In the genomic region with DNA sequence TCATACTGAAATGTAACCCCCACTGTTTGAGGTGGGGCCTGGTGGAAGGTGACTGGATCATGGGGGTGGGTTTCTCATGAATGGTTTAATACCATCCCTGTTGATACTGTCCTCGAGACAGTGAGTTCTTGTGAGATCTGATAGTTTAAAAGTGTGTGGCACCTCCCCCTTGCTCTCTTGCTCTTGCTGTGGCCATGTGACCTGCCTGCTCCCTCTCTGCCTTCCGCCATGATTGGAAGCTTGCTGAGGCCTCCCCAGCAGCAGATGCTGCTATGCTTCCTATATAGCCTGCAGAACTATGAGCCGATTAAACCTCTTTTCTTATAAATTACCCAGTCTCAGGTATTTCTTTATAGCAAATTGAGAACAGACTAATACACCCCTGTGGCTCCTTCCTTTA, we compare ENCODE assay signal across 12 cellular contexts. TPM values are rescaled to one million over a fixed set of nuclear protein-coding genes. Genes with fewer than 3 reads are reported as not detected.
DNase-seq lines count a peak whose midpoint lies in the region; ATAC-seq and TF ChIP-seq lines count a peak whose summit lies in the region.
"Had no signal": no experiment of that assay in that cellular context is flagged by ENCODE, and none has a peak within 500 bp of the region (broad histone marks: within the 10 kb centered on the region; RNA-seq: fewer than 3 reads in every experiment).

No MANE protein-coding gene starts in this region.

- H3K4me3 ChIP-seq in cardiac muscle cell: no peak overlapping the region
- H3K4me3 ChIP-seq in breast epithelium: no peak overlapping the region
- H3K4me3 ChIP-seq in naive thymus-derived CD4-positive, alpha-beta T cell (ENCODE audit: low read length): no peak overlapping the region
- H3K4me3 ChIP-seq in urinary bladder (ENCODE audit: low read depth, low read length): no peak overlapping the region

- peaks cover 24 to 60% (median 42%) of the 10 kb centered on the region in 7 donors for H3K4me1 Mint-ChIP-seq in naive thymus-derived CD4-positive, alpha-beta T cell

- CTCF ChIA-PET in naive thymus-derived CD4-positive, alpha-beta T cell (lab: Charles Lee): no interaction called here

- TF ChIP-seq CTCF in cardiac muscle cell (IDR thresholded peaks at IDR 0.05; ENCODE audit: low read depth, low read length) (no peak), breast epithelium (IDR thresholded peaks at IDR 0.05) (no peak)

- peak overlapping the region; percentile 5 for H3K27ac ChIP-seq in cardiac muscle cell
- peak overlapping the region; percentile 65 to 84 for H3K27ac ChIP-seq in breast epithelium
- H3K27ac ChIP-seq in naive thymus-derived CD4-positive, alpha-beta T cell (ENCODE audit: low read depth, low read length): no peak overlapping the region
- peak overlapping the region; percentile 47 for H3K27ac ChIP-seq in urinary bladder (ENCODE audit: low read depth)

- H3K4me1 ChIP-seq in cardiac muscle cell (ENCODE audit: low read depth) (peaks cover 26% of the 10 kb centered on the region), breast epithelium (peaks cover 0 to 4% of the 10 kb centered on the region in 2 donors), urinary bladder (ENCODE audit: insufficient read depth) (no peaks in the 10 kb centered on the region)
- peaks cover 0 to 7% of the 10 kb centered on the region in 2 donors for H3K4me1 ChIP-seq in naive thymus-derived CD4-positive, alpha-beta T cell (ENCODE audit: control insufficient read depth in 2 of 2, insufficient read depth in 2 of 2, low read length in 2 of 2)

- intact Hi-C loops in Right ventricle myocardium inferior (cut with DNase I): loop anchor here (5.0 kb wide), 1 partner anchor 40 kb away; the partner anchor contains the start of gene STAT3
- intact Hi-C loops in breast epithelium (cut with DNase I; ENCODE audit: low total_unique reads): no loop called here
- intact Hi-C loops in naive thymus-derived CD4-positive, alpha-beta T cell (cut with micrococcal nuclease): no loop called here

- no peaks in the 10 kb centered on the region for H3K9me3 Mint-ChIP-seq in naive thymus-derived CD4-positive, alpha-beta T cell
- H3K9me3 Mint-ChIP-seq: neural crest cell had no signal

- H3K9me3 ChIP-seq in cardiac muscle cell (ENCODE audit: low read depth) (no peaks in the 10 kb centered on the region), breast epithelium (no peaks in the 10 kb centered on the region)
- H3K9me3 ChIP-seq in naive thymus-derived CD4-positive, alpha-beta T cell (ENCODE audit: control insufficient read depth in 2 of 3, low read length in 3 of 3): no peaks in the 10 kb centered on the region

- H3K4me3 Mint-ChIP-seq in naive thymus-derived CD4-positive, alpha-beta T cell: no peak overlapping the region
- H3K4me3 Mint-ChIP-seq: neural crest cell had no signal

- no peaks in the 10 kb centered on the region for H3K27me3 Mint-ChIP-seq in naive thymus-derived CD4-positive, alpha-beta T cell

- peak overlapping the region in 8 of 9 donors; percentile 2 to 73 (median 52) for H3K27ac Mint-ChIP-seq in naive thymus-derived CD4-positive, alpha-beta T cell

- WGBS in urinary bladder: 72% methylated on average over 3 of the region's 3 CpGs

- H3K27me3 ChIP-seq in cardiac muscle cell: no peaks in the 10 kb centered on the region
- no peaks in the 10 kb centered on the region for H3K27me3 ChIP-seq in breast epithelium
- H3K27me3 ChIP-seq in naive thymus-derived CD4-positive, alpha-beta T cell (ENCODE audit: control insufficient read depth in 2 of 2, insufficient read depth in 2 of 2, low read length in 2 of 2): no peaks in the 10 kb centered on the region

- TF ChIP-seq POLR2A in breast epithelium (IDR thresholded peaks at IDR 0.05): no peak

- POLR2A ChIA-PET in naive thymus-derived CD4-positive, alpha-beta T cell (lab: Charles Lee): interaction anchor here (0.5 kb wide), 1 partner anchor 38 kb away, joined by 3 read pairs; no protein-coding TSS in a partner anchor

- DNase-seq in cardiac muscle cell (ENCODE audit: low read depth in 1 of 2, low spot score in 1 of 2): no peak
- DNase-seq in Right ventricle myocardium inferior (ENCODE audit: missing footprints): no peak
- no peak for DNase-seq in breast epithelium (ENCODE audit: low spot score in 2 of 2)
- no peak for DNase-seq in naive thymus-derived CD4-positive, alpha-beta T cell
- no peak for DNase-seq in HT-29 (ENCODE audit: low spot score)
- DNase-seq in activated CD4-positive, alpha-beta T cell treated with anti-CD3 and anti-CD28 coated beads, Interleukin-2, amount 50 U/mL, for 4 hours: no peak
- DNase-seq: activated CD4-positive, alpha-beta T cell treated with anti-CD3 and anti-CD28 coated beads for 4 hours; NCI-H1048; NCI-H69 had no signal

- H3K36me3 Mint-ChIP-seq in naive thymus-derived CD4-positive, alpha-beta T cell: peaks cover 9 to 36% (median 22%) of the 10 kb centered on the region in 5 donors

- ATAC-seq in Right ventricle myocardium inferior (no peak), GM18909 (IDR thresholded peaks at IDR 0.05; ENCODE audit: poor library complexity, unreplicated experiment) (no peak)
- no peak for ATAC-seq in naive thymus-derived CD4-positive, alpha-beta T cell

- H3K36me3 ChIP-seq in cardiac muscle cell (peaks cover 4% of the 10 kb centered on the region), breast epithelium (no peaks in the 10 kb centered on the region), urinary bladder (ENCODE audit: insufficient read depth) (peaks cover 4% of the 10 kb centered on the region)
- peaks cover 0 to 49% (median 0%) of the 10 kb centered on the region in 3 experiments for H3K36me3 ChIP-seq in naive thymus-derived CD4-positive, alpha-beta T cell (ENCODE audit: control insufficient read depth in 2 of 3, insufficient read depth in 3 of 3, low read length in 3 of 3)

RNA-seq across cellular contexts. Expression of gene STAT3, which starts 40.6 kb away (rescaled TPM):
- total RNA-seq in cardiac muscle cell: 82.1 and 87.8 TPM in 2 replicates
- polyA plus RNA-seq in cardiac muscle cell: 82.7 and 102 TPM in 2 replicates
- 183 TPM for total RNA-seq in Right ventricle myocardium inferior
- 100 to 1,000 TPM; 193 to 322 (median 238) TPM for total RNA-seq in breast epithelium
- total RNA-seq in naive thymus-derived CD4-positive, alpha-beta T cell: 100 to 1,000 TPM; 133 to 275 (median 231) TPM
- 100 to 1,000 TPM; 159 to 189 TPM for polyA plus RNA-seq in naive thymus-derived CD4-positive, alpha-beta T cell
- total RNA-seq in urinary bladder: 96.4 TPM
- 143 TPM for polyA plus RNA-seq in urinary bladder
- total RNA-seq in HT-29 (2014; rRNA removed; shearing (Covaris generic)): 30.9 and 38.0 TPM in 2 replicates

RNA-seq across cellular contexts. Expression of gene STAT5A, which starts 59.3 kb away (rescaled TPM):
- total RNA-seq in cardiac muscle cell (6.8 and 12.2 TPM in 2 replicates), Right ventricle myocardium inferior (14.6 TPM), breast epithelium (100 to 1,000 TPM in 1 of 3 donors, 10 to 100 TPM in 2; 72.8 to 363 (median 78.9) TPM), urinary bladder (14.9 TPM)
- polyA plus RNA-seq in cardiac muscle cell (8.2 and 9.7 TPM in 2 replicates), urinary bladder (34.0 TPM)
- 100 to 1,000 TPM; 111 to 162 (median 150) TPM for total RNA-seq in naive thymus-derived CD4-positive, alpha-beta T cell
- 100 to 1,000 TPM in 1 of 2 donors, 10 to 100 TPM in 1; 72.8 to 150 TPM for polyA plus RNA-seq in naive thymus-derived CD4-positive, alpha-beta T cell
- 11.3 and 11.7 TPM in 2 replicates for total RNA-seq in HT-29 (2014; rRNA removed; shearing (Covaris generic))
